Comparison of ENCODE assay signal across 8 cellular contexts in genomic region chr2:105873721-105874120, GRCh38.
A peak's percentile ranks its signal among the peaks of the same experiment; 100 is the strongest.
DNase-seq lines count a peak whose midpoint lies in the region; ATAC-seq, FAIRE-seq and TF ChIP-seq lines count a peak whose summit lies in the region.

No MANE protein-coding gene starts in this region.

- peak overlapping the region; percentile 42; the same call in 1 of the 2 replicates for H3K9ac ChIP-seq in GM12878 (ENCODE audit: control insufficient read depth, insufficient read depth, low read length)

- peaks cover 0 to 5% of the 10 kb centered on the region in 2 experiments for H3K36me3 ChIP-seq in GM12878 (ENCODE audit: control insufficient read depth in 2 of 2, insufficient read depth in 2 of 2, low read length in 1 of 2)
- peaks cover 3% of the 10 kb centered on the region for H3K36me3 ChIP-seq in suprapubic skin

- SMC1A ChIA-PET in GM12878 (lab: Charles Lee; ENCODE audit: uncharacterized antibody, unreplicated experiment) = interaction anchor here (0.6 to 2.9 kb wide), 13 partner anchors 11 to 802 kb away, joined by 3 to 16 read pairs (median 4); no protein-coding TSS in a partner anchor

- H3K27me3 ChIP-seq in GM12878 (replicated peaks in 1 of 2; ENCODE audit: control insufficient read depth in 2 of 2, insufficient read depth in 2 of 2, low read length in 1 of 2) (no peaks in the 10 kb centered on the region), suprapubic skin (no peaks in the 10 kb centered on the region)

- in situ Hi-C loops in GM12878 (cut with MboI) = no loop called here

- intact Hi-C loops in GM12878 (cut with micrococcal nuclease; ENCODE audit: unreplicated experiment) = loop anchor here (5.0 kb wide), 2 partner anchors 76 to 126 kb away; no protein-coding TSS in a partner anchor
- intact Hi-C loops in Right ventricle myocardium inferior (cut with DNase I) = no loop called here

- H3K4me1 ChIP-seq in GM12878 (ENCODE audit: control insufficient read depth, insufficient read depth, low read length) = peaks cover 27% of the 10 kb centered on the region
- H3K4me1 ChIP-seq in suprapubic skin = peaks cover 30% of the 10 kb centered on the region

- TF ChIP-seq POLR2A in GM12878 (IDR thresholded peaks at IDR 0.05; ENCODE audit: low read depth, low read length) = peak; percentile 52; the same call in 1 of the 2 replicates
- TF ChIP-seq POLR2A in suprapubic skin (IDR thresholded peaks at IDR 0.05) = no peak

- H3K4me3 ChIP-seq in GM12878 (no peak overlapping the region), suprapubic skin (no peak overlapping the region)

- POLR2A ChIA-PET in GM12878 (lab: Charles Lee) = interaction anchor here (1.1 to 1.6 kb wide), 4 partner anchors 70 to 126 kb away, joined by 3 to 5 read pairs (median 4); no protein-coding TSS in a partner anchor

- DNase-seq in RCC 7860 (ENCODE audit: low spot score) = peak; percentile 74
- DNase-seq in GM12878 (ENCODE audit: low read depth, low spot score) = peak; percentile 71
- DNase-seq in renal cortical epithelial cell (ENCODE audit: low read depth) = peak; percentile 87
- DNase-seq in SKM-1 treated with dmso at 0.1 percent for 144 hours (lab: John Stamatoyannopoulos, UW; ENCODE audit: unreplicated experiment) = no peak
- no peak for DNase-seq in suprapubic skin (ENCODE audit: low spot score in 2 of 2)
- DNase-seq in Right ventricle myocardium inferior (ENCODE audit: missing footprints) = no peak

- no peak overlapping the region for H2AFZ ChIP-seq in GM12878 (ENCODE audit: control insufficient read depth, low read depth, low read length)

- peaks cover 3% of the 10 kb centered on the region; the same call in 1 of the 3 replicates for H3K9me3 ChIP-seq in GM12878 (replicated peaks; ENCODE audit: control insufficient read depth, insufficient read depth, low read length)
- H3K9me3 ChIP-seq in suprapubic skin = no peaks in the 10 kb centered on the region

- peak overlapping the region; percentile 58 for H3K4me2 ChIP-seq in GM12878 (ENCODE audit: control insufficient read depth, insufficient read depth)

- TF ChIP-seq CTCF in GM12878 (IDR thresholded peaks at IDR 0.05 in 2 of 3, conservative IDR thresholded peaks at IDR 0.05 in 1 of 3; ENCODE audit: control insufficient read depth in 2 of 3, extremely low read depth in 1 of 3, insufficient read depth in 1 of 3, low read depth in 3 of 3, low read length in 3 of 3) (peak in 1 of 3 experiments; percentile 5; a peak in 1 of 6 replicates), suprapubic skin (IDR thresholded peaks at IDR 0.05) (no peak)

- FAIRE-seq in RCC 7860 (lab: Jason Lieb, UNC) (peak; percentile 86), GM12878 (lab: Jason Lieb, UNC) (peak; percentile 66)

- peak; percentile 70 to 92; a peak in 3 of 4 replicates for TF ChIP-seq EP300 in GM12878 (IDR thresholded peaks at IDR 0.05; ENCODE audit: borderline replicate concordance in 1 of 2, control insufficient read depth in 1 of 2, low read depth in 2 of 2, low read length in 2 of 2)
- TF ChIP-seq EP300 in suprapubic skin (IDR thresholded peaks at IDR 0.05) = no peak

- ATAC-seq in GM18520 (IDR thresholded peaks at IDR 0.05; ENCODE audit: unreplicated experiment) = peak; percentile 91
- peak; percentile 84 for ATAC-seq in HG02623 (IDR thresholded peaks at IDR 0.05; ENCODE audit: unreplicated experiment)
- ATAC-seq in GM12878 = peak; percentile 97
- ATAC-seq in Right ventricle myocardium inferior = no peak

- RAD21 ChIA-PET in GM12878 (lab: Charles Lee; ENCODE audit: unreplicated experiment) = interaction anchor here (0.7 to 2.6 kb wide), 6 partner anchors 52 to 127 kb away, joined by 3 to 16 read pairs (median 8); no protein-coding TSS in a partner anchor

- no peaks in the 10 kb centered on the region for H4K20me1 ChIP-seq in GM12878 (ENCODE audit: control insufficient read depth, insufficient read depth)

- peak overlapping the region; percentile 63 for H3K27ac ChIP-seq in GM12878 (ENCODE audit: control insufficient read depth, insufficient read depth)
- H3K27ac ChIP-seq in suprapubic skin = no peak overlapping the region

- TSS peak; percentile 26 for BruUV-seq in GM12878 (replicated peaks; lab: Mats Ljungman, UMichigan)

- TF ChIP-seq RAD21 in GM12878 (IDR thresholded peaks at IDR 0.05; ENCODE audit: insufficient read depth, low read depth, low read length) = peak; percentile 38; the same call in 1 of the 2 replicates

- H3K79me2 ChIP-seq in GM12878 (ENCODE audit: control insufficient read depth, insufficient read depth, low read length) = peaks cover 15% of the 10 kb centered on the region

- WGBS in GM12878 (ENCODE audit: insufficient coverage, insufficient replicate concordance, low lambda C conversion rate, missing lambda C conversion rate) = 0% methylated on average over 8 of the region's 8 CpGs
- 78% methylated on average over 8 of the region's 8 CpGs for WGBS in suprapubic skin

- CTCF ChIA-PET in GM12878 (lab: Yijun Ruan, JAX) = interaction anchor here (0.9 to 1.6 kb wide), 6 partner anchors 15 to 125 kb away, joined by 3 to 5 read pairs (median 4); no protein-coding TSS in a partner anchor

TF ChIP-seq in GM12878, 131 proteins besides CTCF, POLR2A, EP300 and RAD21 (continues in another document):
- peak in 1 of 2 experiments; percentile 75; a peak in 1 of 4 replicates for TF ChIP-seq SRF (IDR thresholded peaks at IDR 0.05; ENCODE audit: low read depth in 2 of 2, low read length in 2 of 2)
- no peak for TF ChIP-seq ZBTB4 (CRISPR knock-in tag; IDR thresholded peaks at IDR 0.05)
- peak; percentile 99 for TF ChIP-seq RELA (IDR thresholded peaks at IDR 0.05; ENCODE audit: borderline replicate concordance, partially characterized antibody)
- TF ChIP-seq E4F1 (IDR thresholded peaks at IDR 0.05; ENCODE audit: borderline replicate concordance, partially characterized antibody) = no peak
- TF ChIP-seq ATF7 (IDR thresholded peaks at IDR 0.05; ENCODE audit: low read depth) = peak; percentile 94
- no peak for TF ChIP-seq NR2C2 (IDR thresholded peaks at IDR 0.05; ENCODE audit: borderline replicate concordance, control insufficient read depth, insufficient read length, low read depth)
- TF ChIP-seq CHD2 (IDR thresholded peaks at IDR 0.05; ENCODE audit: borderline replicate concordance, low read depth, low read length) = peak; percentile 77; the same call in 1 of the 2 replicates
- TF ChIP-seq SP1 (IDR thresholded peaks at IDR 0.05; ENCODE audit: low read depth, low read length) = peak; percentile 84
- peak; percentile 69; the same call in 1 of the 2 replicates for TF ChIP-seq GATAD2B (conservative IDR thresholded peaks at IDR 0.05; ENCODE audit: low read depth)
- TF ChIP-seq SIN3A (IDR thresholded peaks at IDR 0.05; ENCODE audit: low read depth, low read length) = no peak
- no peak for TF ChIP-seq HSF1 (IDR thresholded peaks at IDR 0.05; ENCODE audit: low read depth, low read length)
- TF ChIP-seq EGR1 (IDR thresholded peaks at IDR 0.05; ENCODE audit: borderline replicate concordance in 1 of 2, low read depth in 2 of 2, low read length in 2 of 2) = peak in 1 of 2 experiments; percentile 80; a peak in 2 of 3 replicates

Comparison
In these comparisons a context has a peak if more than half of its experiments do, and no peak if none do; other contexts are left out.
1. DNase-seq: peak in RCC 7860 (single experiment), GM12878 (single experiment) and renal cortical epithelial cell (single experiment); none in SKM-1 treated with dmso at 0.1 percent for 144 hours (single experiment), suprapubic skin (0 of 2) and Right ventricle myocardium inferior (single experiment).